15 cellular contexts compared by ENCODE assay signal in genomic region chr19:3578390-3578789, GRCh38.
"Had no signal": no experiment of that assay in that cellular context is flagged by ENCODE, and none has a peak within 500 bp of the region (broad histone marks: within the 10 kb centered on the region; RNA-seq: fewer than 3 reads in every experiment).

No MANE protein-coding gene starts in this region.

- H3K27me3 ChIP-seq: right lobe of liver had no signal

- H3K9me3 Mint-ChIP-seq: activated naive CD4-positive, alpha-beta T cell treated with anti-CD3 and anti-CD28 coated beads, Interleukin-2, amount 50 U/mL, for 24 hours; natural killer cell; stimulated activated memory B cell treated with anti-CD40 and anti-IgM and Interleukin-4, amounts not matched to agents 10 μg/mL and 1 μg/mL and 100 μg/mL, for 72 hours had no signal

- H3K4me1 ChIP-seq: prostate gland, right lobe of liver had no signal

- H3K4me3 ChIP-seq: lung, prostate gland, right lobe of liver had no signal

- H3K4me3 Mint-ChIP-seq: activated naive CD4-positive, alpha-beta T cell treated with anti-CD3 and anti-CD28 coated beads, Interleukin-2, amount 50 U/mL, for 24 hours; natural killer cell; stimulated activated memory B cell treated with anti-CD40 and anti-IgM and Interleukin-4, amounts not matched to agents 10 μg/mL and 1 μg/mL and 100 μg/mL, for 72 hours had no signal

- H3K27me3 Mint-ChIP-seq: activated naive CD4-positive, alpha-beta T cell treated with anti-CD3 and anti-CD28 coated beads, Interleukin-2, amount 50 U/mL, for 24 hours; stimulated activated memory B cell treated with anti-CD40 and anti-IgM and Interleukin-4, amounts not matched to agents 10 μg/mL and 1 μg/mL and 100 μg/mL, for 72 hours had no signal

- H3K27ac ChIP-seq: epithelial cell of prostate, prostate gland, right lobe of liver had no signal

- DNase-seq: activated CD4-positive, alpha-beta T cell treated with anti-CD3 and anti-CD28 coated beads, Interleukin-2, amount 50 U/mL, for 1 hour; activated CD4-positive, CD25-positive, alpha-beta regulatory T cell; central memory CD4-positive, alpha-beta T cell; cortex of kidney; effector CD8-positive, alpha-beta T cell; hippocampal formation; natural killer cell; right lobe of liver; stimulated activated CD4-positive, alpha-beta T cell treated with anti-CD3 and anti-CD28 coated beads, Interleukin-1b, Interleukin-23, amount 100 ng/mL, for 48 hours; trophoblast cell had no signal

- H3K9me3 ChIP-seq: prostate gland, right lobe of liver had no signal

- H3K27ac Mint-ChIP-seq: activated naive CD4-positive, alpha-beta T cell treated with anti-CD3 and anti-CD28 coated beads, Interleukin-2, amount 50 U/mL, for 24 hours; natural killer cell; stimulated activated memory B cell treated with anti-CD40 and anti-IgM and Interleukin-4, amounts not matched to agents 10 μg/mL and 1 μg/mL and 100 μg/mL, for 72 hours had no signal

- H3K36me3 Mint-ChIP-seq: natural killer cell had no signal

- ATAC-seq: natural killer cell, right lobe of liver had no signal

- H3K36me3 ChIP-seq: prostate gland, right lobe of liver had no signal
